In genomic region chr1:204408074-204408507, GRCh38 we compare ENCODE assay signal across 9 cellular contexts. TPM values are rescaled to one million over a fixed set of nuclear protein-coding genes. Genes with fewer than 3 reads are reported as not detected.
A peak's percentile ranks its signal among the peaks of the same experiment; 100 is the strongest.
DNase-seq lines count a peak whose midpoint lies in the region; ATAC-seq and TF ChIP-seq lines count a peak whose summit lies in the region.
"Had no signal": no experiment of that assay in that cellular context is flagged by ENCODE, and none has a peak within 500 bp of the region (broad histone marks: within the 10 kb centered on the region; RNA-seq: fewer than 3 reads in every experiment).

No MANE protein-coding gene starts in this region.

- H3K4me3 ChIP-seq in fibroblast of villous mesenchyme (ENCODE audit: low read depth, low read length) = peak overlapping the region; percentile 97
- H3K4me3 ChIP-seq in neural progenitor cell = peak overlapping the region; percentile 96

- H3K27me3 ChIP-seq in neural progenitor cell = no peaks in the 10 kb centered on the region

- H3K36me3 ChIP-seq in neural progenitor cell = peaks cover 4% of the 10 kb centered on the region

- peaks cover 7% of the 10 kb centered on the region for H3K4me1 ChIP-seq in neural progenitor cell

- no peaks in the 10 kb centered on the region for H3K9me3 Mint-ChIP-seq in activated CD8-positive, alpha-beta memory T cell treated with anti-CD3 and anti-CD28 coated beads, Interleukin-2, amount 10 ng/mL, durations not matched to agents 7 days and 5 days (ENCODE audit: low read depth)
- no peaks in the 10 kb centered on the region for H3K9me3 Mint-ChIP-seq in neural progenitor cell

- H3K27me3 Mint-ChIP-seq in activated CD8-positive, alpha-beta memory T cell treated with anti-CD3 and anti-CD28 coated beads, Interleukin-2, amount 10 ng/mL, durations not matched to agents 7 days and 5 days = no peaks in the 10 kb centered on the region
- peaks cover 2% of the 10 kb centered on the region for H3K27me3 Mint-ChIP-seq in neural progenitor cell (ENCODE audit: insufficient read depth, low read depth)

- peak overlapping the region; percentile 92 for H3K4me3 Mint-ChIP-seq in activated CD8-positive, alpha-beta memory T cell treated with anti-CD3 and anti-CD28 coated beads, Interleukin-2, amount 10 ng/mL, durations not matched to agents 7 days and 5 days
- H3K4me3 Mint-ChIP-seq in neural progenitor cell = peak overlapping the region; percentile 99

- TF ChIP-seq CTCF in fibroblast of villous mesenchyme (IDR thresholded peaks at IDR 0.05; ENCODE audit: insufficient read depth, low read depth, low read length) = no peak
- no peak for TF ChIP-seq CTCF in neural progenitor cell (IDR thresholded peaks at IDR 0.05)

- ATAC-seq in activated CD8-positive, alpha-beta memory T cell treated with anti-CD3 and anti-CD28 coated beads, Interleukin-2, amount 10 ng/mL, durations not matched to agents 7 days and 5 days = no peak
- no peak for ATAC-seq in GM21526 (IDR thresholded peaks at IDR 0.05; ENCODE audit: low FRiP score, unreplicated experiment)

- CTCF ChIA-PET in activated CD8-positive, alpha-beta memory T cell treated with anti-CD3 and anti-CD28 coated beads, Interleukin-2, amount 10 ng/mL, durations not matched to agents 7 days and 5 days (lab: Charles Lee) = interaction anchor here (0.9 to 5.1 kb wide), 8 partner anchors 9 to 98 kb away, joined by 4 to 66 read pairs (median 7); partner anchors contain the start of gene PIK3C2B

- peaks cover 82% of the 10 kb centered on the region for H3K79me2 ChIP-seq in neural progenitor cell (ENCODE audit: low read depth)

- peaks cover 54% of the 10 kb centered on the region for H3K36me3 Mint-ChIP-seq in activated CD8-positive, alpha-beta memory T cell treated with anti-CD3 and anti-CD28 coated beads, Interleukin-2, amount 10 ng/mL, durations not matched to agents 7 days and 5 days
- H3K36me3 Mint-ChIP-seq in neural progenitor cell = peaks cover 14% of the 10 kb centered on the region

- peaks cover 13% of the 10 kb centered on the region for H3F3A ChIP-seq in neural progenitor cell (ENCODE audit: low read depth)

- H3K9me3 ChIP-seq in neural progenitor cell (ENCODE audit: low read depth) = no peaks in the 10 kb centered on the region

- H3K27ac Mint-ChIP-seq in activated CD8-positive, alpha-beta memory T cell treated with anti-CD3 and anti-CD28 coated beads, Interleukin-2, amount 10 ng/mL, durations not matched to agents 7 days and 5 days = peak overlapping the region; percentile 71
- no peak overlapping the region for H3K27ac Mint-ChIP-seq in neural progenitor cell

- H3K4me2 ChIP-seq in neural progenitor cell = peak overlapping the region; percentile 93

- H3K9ac ChIP-seq in neural progenitor cell = peak overlapping the region; percentile 33

- H4K20me1 ChIP-seq in neural progenitor cell (ENCODE audit: low read depth) = peaks cover 69% of the 10 kb centered on the region

- H3K27ac ChIP-seq in neural progenitor cell = no peak overlapping the region
- H3K27ac ChIP-seq: C4-2B had no signal

- peak; percentile 52 for DNase-seq in NCI-H1092 treated with DMSO at 0.1 percent for 48 hours (lab: John Stamatoyannopoulos, UW)
- no peak for DNase-seq in NCI-H1092 (lab: John Stamatoyannopoulos, UW)
- DNase-seq in M059J (ENCODE audit: low read depth) = peak; percentile 83
- DNase-seq in activated CD8-positive, alpha-beta memory T cell treated with anti-CD3 and anti-CD28 coated beads, Interleukin-2, amount 10 ng/mL, durations not matched to agents 7 days and 5 days = peak; percentile 45
- peak; percentile 71 for DNase-seq in fibroblast of villous mesenchyme (ENCODE audit: low read depth)
- peak; percentile 47 for DNase-seq in neural progenitor cell (ENCODE audit: low spot score)
- no peak for DNase-seq in iPS-NIHi11 (ENCODE audit: low spot score)

- H3K4me1 Mint-ChIP-seq in activated CD8-positive, alpha-beta memory T cell treated with anti-CD3 and anti-CD28 coated beads, Interleukin-2, amount 10 ng/mL, durations not matched to agents 7 days and 5 days = peaks cover 28% of the 10 kb centered on the region
- H3K4me1 Mint-ChIP-seq in neural progenitor cell = peaks cover 22% of the 10 kb centered on the region

- H2AFZ ChIP-seq in neural progenitor cell (replicated peaks) = no peak overlapping the region

RNA-seq across cellular contexts. Expression of gene PPP1R15B, which starts 3.5 kb away (rescaled TPM):
- total RNA-seq in M059J (2014; rRNA removed; shearing (Covaris generic)) = 24.2 and 41.6 TPM in 2 replicates
- total RNA-seq in activated CD8-positive, alpha-beta memory T cell treated with anti-CD3 and anti-CD28 coated beads, Interleukin-2, amount 10 ng/mL, durations not matched to agents 7 days and 5 days = 10 to 100 TPM; 75.5 to 81.7 TPM
- total RNA-seq in fibroblast of villous mesenchyme = 35.1 and 49.7 TPM in 2 replicates
- 25.0 and 32.7 TPM in 2 replicates for total RNA-seq in neural progenitor cell (ENCODE audit: low replicate concordance)

RNA-seq across cellular contexts. Expression of gene PLEKHA6, which starts 48.4 kb away (rescaled TPM):
- total RNA-seq in M059J (2014; rRNA removed; shearing (Covaris generic)) = 1.6 and 4.9 TPM in 2 replicates
- total RNA-seq in activated CD8-positive, alpha-beta memory T cell treated with anti-CD3 and anti-CD28 coated beads, Interleukin-2, amount 10 ng/mL, durations not matched to agents 7 days and 5 days = under 1 TPM; 0.02 to 0.29 TPM
- total RNA-seq in fibroblast of villous mesenchyme (2.9 and 3.9 TPM in 2 replicates), neural progenitor cell (ENCODE audit: low replicate concordance) (0.58 and 1.5 TPM in 2 replicates)

Comparison
In these comparisons a context has a peak if more than half of its experiments do, and no peak if none do; other contexts are left out.
1. DNase-seq: peak in NCI-H1092 treated with DMSO at 0.1 percent for 48 hours (single experiment), M059J (single experiment), activated CD8-positive, alpha-beta memory T cell treated with anti-CD3 and anti-CD28 coated beads, Interleukin-2, amount 10 ng/mL, durations not matched to agents 7 days and 5 days (single experiment), fibroblast of villous mesenchyme (single experiment) and neural progenitor cell (single experiment); none in NCI-H1092 (single experiment) and iPS-NIHi11 (single experiment).